12 cellular contexts compared by ENCODE assay signal in genomic region chrX:150697641-150698040, GRCh38. TPM values are rescaled to one million over a fixed set of nuclear protein-coding genes. Genes with fewer than 3 reads are reported as not detected.
DNase-seq lines count a peak whose midpoint lies in the region; ATAC-seq and TF ChIP-seq lines count a peak whose summit lies in the region.
"Had no signal": no experiment of that assay in that cellular context is flagged by ENCODE, and none has a peak within 500 bp of the region (broad histone marks: within the 10 kb centered on the region; RNA-seq: fewer than 3 reads in every experiment).

No MANE protein-coding gene starts in this region.

- TF ChIP-seq CTCF in OCI-LY3 (IDR thresholded peaks at IDR 0.05; ENCODE audit: low read depth, low read length) (no peak), spleen (IDR thresholded peaks at IDR 0.05 in 8 of 11, conservative IDR thresholded peaks at IDR 0.05 in 3 of 11) (no peak), smooth muscle cell (IDR thresholded peaks at IDR 0.05; ENCODE audit: borderline replicate concordance, insufficient read depth, poor library complexity, severe bottlenecking) (no peak)

- H2AK5ac ChIP-seq in neuronal stem cell (ENCODE audit: low read depth, low read length): no peak overlapping the region

- peak overlapping the region; percentile 96 for H3K27ac Mint-ChIP-seq in activated naive CD8-positive, alpha-beta T cell

- H3K36me3 Mint-ChIP-seq in activated T-cell treated with anti-CD3 and anti-CD28 coated beads, Interleukin-2, amount 50 U/mL, for 4 hours (ENCODE audit: insufficient read depth): peaks cover 12% of the 10 kb centered on the region
- H3K36me3 Mint-ChIP-seq in activated naive CD8-positive, alpha-beta T cell: peaks cover 7% of the 10 kb centered on the region

- H3K27ac ChIP-seq in OCI-LY3 (ENCODE audit: low read length) (peak overlapping the region; percentile 61; the same call in 1 of the 2 replicates), spleen (peak overlapping the region in 5 of 8 donors; percentile 88 to 94 (median 89)), neuronal stem cell (replicated peaks; ENCODE audit: low read length) (no peak overlapping the region), smooth muscle cell (ENCODE audit: low read depth) (no peak overlapping the region)
- H3K27ac ChIP-seq: parathyroid adenoma, VCaP had no signal

- H4K8ac ChIP-seq in neuronal stem cell (ENCODE audit: low read depth, low read length): no peak overlapping the region

- H3K4me2 ChIP-seq in OCI-LY3 (ENCODE audit: low read length) (peak overlapping the region; percentile 99; the same call in 1 of the 2 replicates), neuronal stem cell (ENCODE audit: insufficient read depth, low read length, poor library complexity, severe bottlenecking) (no peak overlapping the region), smooth muscle cell (no peak overlapping the region)

- H3K36me3 ChIP-seq in OCI-LY3 (replicated peaks; ENCODE audit: low read depth, low read length) (peaks cover 30% of the 10 kb centered on the region), spleen (peaks cover 0 to 7% (median 0%) of the 10 kb centered on the region in 6 donors), neuronal stem cell (replicated peaks in 1 of 2; ENCODE audit: control insufficient read depth in 2 of 2, insufficient read depth in 2 of 2, low read length in 2 of 2) (peaks cover 0 to 9% of the 10 kb centered on the region in 2 donors), smooth muscle cell (ENCODE audit: low read depth) (no peaks in the 10 kb centered on the region)

- no peak overlapping the region for H2BK120ac ChIP-seq in neuronal stem cell (ENCODE audit: low read depth, low read length)

- H3K4ac ChIP-seq in neuronal stem cell (ENCODE audit: low read length): no peak overlapping the region

- H3K9me3 Mint-ChIP-seq in activated T-cell treated with anti-CD3 and anti-CD28 coated beads, Interleukin-2, amount 50 U/mL, for 4 hours: no peaks in the 10 kb centered on the region
- no peaks in the 10 kb centered on the region for H3K9me3 Mint-ChIP-seq in activated naive CD8-positive, alpha-beta T cell (ENCODE audit: low read depth)

- H3K23ac ChIP-seq in neuronal stem cell (ENCODE audit: low read depth, low read length, poor library complexity): no peak overlapping the region

- H4K20me1 ChIP-seq in OCI-LY3 (ENCODE audit: insufficient read depth, low read length) (peaks cover 40% of the 10 kb centered on the region), smooth muscle cell (ENCODE audit: low read depth) (no peaks in the 10 kb centered on the region)

- H3K4me1 Mint-ChIP-seq in activated T-cell treated with anti-CD3 and anti-CD28 coated beads, Interleukin-2, amount 50 U/mL, for 4 hours (ENCODE audit: low read depth): peaks cover 46% of the 10 kb centered on the region
- peaks cover 59% of the 10 kb centered on the region for H3K4me1 Mint-ChIP-seq in activated naive CD8-positive, alpha-beta T cell (ENCODE audit: low read depth)

- intact Hi-C loops in spleen (cut with DNase I; ENCODE audit: low total_unique reads): no loop called here

- ATAC-seq in activated T-cell treated with anti-CD3 and anti-CD28 coated beads, Interleukin-2, amount 50 U/mL, for 4 hours: no peak

- peaks cover 3% of the 10 kb centered on the region for H3F3A ChIP-seq in smooth muscle cell (ENCODE audit: low read depth)

- H3K79me1 ChIP-seq in neuronal stem cell (ENCODE audit: low read depth, low read length): no peaks in the 10 kb centered on the region

- DNase-seq in activated T-cell treated with anti-CD3 and anti-CD28 coated beads, Interleukin-2, amount 50 U/mL, for 4 hours: no peak
- DNase-seq in activated T-cell treated with anti-CD3 and anti-CD28 coated beads, Interleukin-2, amount 50 U/mL, for 48 hours: no peak
- DNase-seq in spleen (no peak), neuronal stem cell (ENCODE audit: low spot score) (no peak), smooth muscle cell (lab: John Stamatoyannopoulos, UW; ENCODE audit: unreplicated experiment) (no peak), NCI-H2081 (lab: John Stamatoyannopoulos, UW) (no peak)
- DNase-seq: hypothalamus, NCI-H1417 treated with DMSO at 0.1 percent for 48 hours had no signal

- no peaks in the 10 kb centered on the region for H3K27me3 Mint-ChIP-seq in activated T-cell treated with anti-CD3 and anti-CD28 coated beads, Interleukin-2, amount 50 U/mL, for 4 hours (ENCODE audit: low read depth)
- no peaks in the 10 kb centered on the region for H3K27me3 Mint-ChIP-seq in activated naive CD8-positive, alpha-beta T cell

- H3K27me3 ChIP-seq in OCI-LY3 (ENCODE audit: low read depth, low read length) (no peaks in the 10 kb centered on the region), spleen (replicated peaks in 1 of 7) (no peaks in the 10 kb centered on the region), neuronal stem cell (ENCODE audit: control insufficient read depth in 3 of 3, insufficient read depth in 3 of 3, low read depth in 1 of 3, low read length in 3 of 3) (no peaks in the 10 kb centered on the region), smooth muscle cell (ENCODE audit: low read depth) (no peaks in the 10 kb centered on the region)

- H3K4me3 Mint-ChIP-seq in activated T-cell treated with anti-CD3 and anti-CD28 coated beads, Interleukin-2, amount 50 U/mL, for 4 hours: peak overlapping the region; percentile 19
- peak overlapping the region; percentile 44 for H3K4me3 Mint-ChIP-seq in activated naive CD8-positive, alpha-beta T cell

- H3K79me2 ChIP-seq in OCI-LY3 (ENCODE audit: low read length) (peaks cover 75% of the 10 kb centered on the region), smooth muscle cell (ENCODE audit: low read depth) (peaks cover 16% of the 10 kb centered on the region)

- no peak overlapping the region for H3K18ac ChIP-seq in neuronal stem cell (ENCODE audit: low read length)

- no peak overlapping the region for H3K9ac ChIP-seq in OCI-LY3 (ENCODE audit: low read length)
- no peak overlapping the region for H3K9ac ChIP-seq in neuronal stem cell (ENCODE audit: low read depth, low read length, poor library complexity)
- no peak overlapping the region for H3K9ac ChIP-seq in smooth muscle cell (ENCODE audit: low read depth)
- H3K9ac ChIP-seq: parathyroid adenoma had no signal

- H3K9me3 ChIP-seq in OCI-LY3 (ENCODE audit: insufficient read depth, low read length) (no peaks in the 10 kb centered on the region), spleen (no peaks in the 10 kb centered on the region), neuronal stem cell (replicated peaks in 1 of 2; ENCODE audit: control insufficient read depth in 2 of 2, insufficient read depth in 1 of 2, low read depth in 1 of 2, low read length in 2 of 2) (no peaks in the 10 kb centered on the region), smooth muscle cell (replicated peaks; ENCODE audit: low read depth) (no peaks in the 10 kb centered on the region)

- H3K4me3 ChIP-seq in OCI-LY3 (ENCODE audit: low read length): no peak overlapping the region
- no peak overlapping the region for H3K4me3 ChIP-seq in spleen
- H3K4me3 ChIP-seq in neuronal stem cell (ENCODE audit: low read length in 2 of 2): no peak overlapping the region
- H3K4me3 ChIP-seq in smooth muscle cell: no peak overlapping the region

- H3K4me1 ChIP-seq in OCI-LY3 (ENCODE audit: low read length): peaks cover 56% of the 10 kb centered on the region
- H3K4me1 ChIP-seq in spleen: peaks cover 0 to 70% (median 38%) of the 10 kb centered on the region in 6 donors
- peaks cover 3 to 6% of the 10 kb centered on the region in 2 donors for H3K4me1 ChIP-seq in neuronal stem cell (ENCODE audit: control insufficient read depth in 2 of 2, insufficient read depth in 1 of 2, low read depth in 1 of 2, low read length in 2 of 2)
- peaks cover 3% of the 10 kb centered on the region for H3K4me1 ChIP-seq in smooth muscle cell (ENCODE audit: low read depth)

- H2BK5ac ChIP-seq in neuronal stem cell (ENCODE audit: low read length): no peak overlapping the region

- no peak overlapping the region for H3K14ac ChIP-seq in neuronal stem cell (ENCODE audit: low read length)

- H4K91ac ChIP-seq in neuronal stem cell (ENCODE audit: low read depth, low read length, poor library complexity): no peak overlapping the region

- H2AFZ ChIP-seq in OCI-LY3 (ENCODE audit: low read depth, low read length) (no peak overlapping the region), neuronal stem cell (ENCODE audit: low read length) (no peak overlapping the region), smooth muscle cell (ENCODE audit: low read depth) (no peak overlapping the region)
- H2AFZ ChIP-seq: parathyroid adenoma had no signal

- H2BK12ac ChIP-seq in neuronal stem cell (ENCODE audit: low read length): no peak overlapping the region

- no peak for TF ChIP-seq POLR2A in spleen (IDR thresholded peaks at IDR 0.05)

- WGBS in spleen, 5 donors: 66 to 87% (median 77%) methylated on average over 6 to 7 of the region's 7 CpGs
- no CpG with 5 or more reads among the region's 7 CpGs for WGBS in neuronal stem cell (ENCODE audit: extremely low coverage in 2 of 2, insufficient read length in 2 of 2, insufficient replicate concordance in 1 of 2), 2 donors
- 73% methylated on average over 7 of the region's 7 CpGs for WGBS in smooth muscle cell (ENCODE audit: low lambda C conversion rate)

- H2BK15ac ChIP-seq in neuronal stem cell (ENCODE audit: low read length): no peak overlapping the region

RNA-seq across cellular contexts. Expression of gene MTMR1, which starts 4.4 kb away (rescaled TPM):
- 10 to 100 TPM; 36.2 to 42.1 (median 38.8) TPM for total RNA-seq in activated T-cell treated with anti-CD3 and anti-CD28 coated beads, Interleukin-2, amount 50 U/mL, for 4 hours
- total RNA-seq in spleen (10 to 100 TPM; 34.7 to 52.1 (median 42.7) TPM), smooth muscle cell (13.8 and 15.6 TPM in 2 replicates)
- polyA plus RNA-seq in spleen (10 to 100 TPM; 10.6 to 18.0 (median 16.3) TPM), smooth muscle cell (10.1 and 19.0 TPM in 2 replicates)
- polyA plus RNA-seq in neuronal stem cell (2013, experiment 1 of 2): 13.4 TPM
- polyA plus RNA-seq in neuronal stem cell (2013, experiment 2 of 2): 13.9 TPM

Comparison
In these comparisons a context has a peak if more than half of its experiments do, and no peak if none do; other contexts are left out.
1. H3K27ac ChIP-seq: peak in OCI-LY3 (single experiment) and spleen (5 of 8); none in neuronal stem cell (single experiment) and smooth muscle cell (single experiment).